Comparison of ENCODE assay signal across 18 cellular contexts in genomic region chr3:141769171-141769894, GRCh38. TPM values are rescaled to one million over a fixed set of nuclear protein-coding genes. Genes with fewer than 3 reads are reported as not detected.
A peak's percentile ranks its signal among the peaks of the same experiment; 100 is the strongest.
DNase-seq lines count a peak whose midpoint lies in the region; ATAC-seq and TF ChIP-seq lines count a peak whose summit lies in the region.
"Had no signal": no experiment of that assay in that cellular context is flagged by ENCODE, and none has a peak within 500 bp of the region (broad histone marks: within the 10 kb centered on the region; RNA-seq: fewer than 3 reads in every experiment).

No MANE protein-coding gene starts in this region.

- no peak overlapping the region for H3K27ac Mint-ChIP-seq in activated T-helper 1 cell treated with anti-CD3 and anti-CD28 coated beads, Interleukin-12 subunit alpha, Interleukin-12 subunit beta, Interleukin-2, Interleukin-4 antibody, amounts not matched to agents 30 ng/mL and 10 ng/mL and 1 ng/mL, durations not matched to agents 14 hours and 24 hours and 36 hours

- H3K27me3 ChIP-seq in cardiac muscle cell, result no peaks in the 10 kb centered on the region
- H3K27me3 ChIP-seq in left ventricle myocardium inferior (ENCODE audit: low read depth), result no peaks in the 10 kb centered on the region
- H3K27me3 ChIP-seq in brain microvascular endothelial cell (replicated peaks), result no peaks in the 10 kb centered on the region

- H3K9me3 Mint-ChIP-seq in activated T-helper 1 cell treated with anti-CD3 and anti-CD28 coated beads, Interleukin-12 subunit alpha, Interleukin-12 subunit beta, Interleukin-2, Interleukin-4 antibody, amounts not matched to agents 30 ng/mL and 10 ng/mL and 1 ng/mL, durations not matched to agents 14 hours and 24 hours and 36 hours, result no peaks in the 10 kb centered on the region
- H3K9me3 Mint-ChIP-seq: immature natural killer cell, T-cell had no signal

- DNase-seq in cardiac muscle cell (ENCODE audit: low read depth in 1 of 2, low spot score in 1 of 2) (peak; percentile 35 to 41), left ventricle myocardium inferior (no peak), brain microvascular endothelial cell (peak; percentile 20), lung microvascular endothelial cell (ENCODE audit: low read depth in 2 of 2) (peak; percentile 8 to 64), NCI-H1930 (lab: John Stamatoyannopoulos, UW) (no peak), omental fat pad (ENCODE audit: low spot score) (no peak)
- DNase-seq in activated T-helper 1 cell treated with anti-CD3 and anti-CD28 coated beads, Interleukin-12 subunit alpha, Interleukin-12 subunit beta, Interleukin-2, Interleukin-4 antibody, amounts not matched to agents 30 ng/mL and 10 ng/mL and 1 ng/mL, durations not matched to agents 14 hours and 24 hours and 36 hours (ENCODE audit: low spot score), result no peak
- DNase-seq: activated CD4-positive, CD25-positive, alpha-beta regulatory T cell; activated naive CD4-positive, alpha-beta T cell treated with Interleukin-2 at 50 U/mL for 16 hours; CD4-positive, CD25-positive, alpha-beta regulatory T cell; EL; immature natural killer cell; NCI-H1694 treated with DMSO at 0.1 percent for 48 hours; NCI-H524 treated with DMSO at 0.1 percent for 48 hours; T-cell had no signal

- H3K36me3 ChIP-seq in cardiac muscle cell (no peaks in the 10 kb centered on the region), left ventricle myocardium inferior (no peaks in the 10 kb centered on the region), brain microvascular endothelial cell (replicated peaks) (no peaks in the 10 kb centered on the region)

- no peak for TF ChIP-seq CTCF in cardiac muscle cell (IDR thresholded peaks at IDR 0.05; ENCODE audit: low read depth, low read length)
- TF ChIP-seq CTCF in left ventricle myocardium inferior (IDR thresholded peaks at IDR 0.05; ENCODE audit: borderline replicate concordance), result no peak
- no peak for TF ChIP-seq CTCF in brain microvascular endothelial cell (IDR thresholded peaks at IDR 0.05; ENCODE audit: low read depth, low read length, missing control alignments)
- TF ChIP-seq CTCF in omental fat pad (IDR thresholded peaks at IDR 0.05), result no peak

- H3K9me3 ChIP-seq in cardiac muscle cell (ENCODE audit: low read depth) (no peaks in the 10 kb centered on the region), left ventricle myocardium inferior (replicated peaks) (no peaks in the 10 kb centered on the region)

- ATAC-seq in omental fat pad (ENCODE audit: low FRiP score), result no peak
- no peak for ATAC-seq in HG02610 (IDR thresholded peaks at IDR 0.05; ENCODE audit: unreplicated experiment)
- ATAC-seq: T-cell had no signal

- H3K4me1 ChIP-seq in cardiac muscle cell (ENCODE audit: low read depth) (peaks cover 4% of the 10 kb centered on the region), left ventricle myocardium inferior (no peaks in the 10 kb centered on the region)

- H3K4me3 ChIP-seq in cardiac muscle cell (no peak overlapping the region), left ventricle myocardium inferior (no peak overlapping the region), brain microvascular endothelial cell (ENCODE audit: low read depth, low read length) (no peak overlapping the region)

- peaks cover 14% of the 10 kb centered on the region for H3K27me3 Mint-ChIP-seq in activated T-helper 1 cell treated with anti-CD3 and anti-CD28 coated beads, Interleukin-12 subunit alpha, Interleukin-12 subunit beta, Interleukin-2, Interleukin-4 antibody, amounts not matched to agents 30 ng/mL and 10 ng/mL and 1 ng/mL, durations not matched to agents 14 hours and 24 hours and 36 hours (ENCODE audit: insufficient read depth)
- H3K27me3 Mint-ChIP-seq: CD4-positive, CD25-positive, alpha-beta regulatory T cell; T-cell had no signal

- intact Hi-C loops in left ventricle myocardium inferior (cut with micrococcal nuclease), result no loop called here
- intact Hi-C loops in activated T-helper 1 cell treated with anti-CD3 and anti-CD28 coated beads, Interleukin-12 subunit alpha, Interleukin-12 subunit beta, Interleukin-2, Interleukin-4 antibody, amounts not matched to agents 30 ng/mL and 10 ng/mL and 1 ng/mL, durations not matched to agents 14 hours and 24 hours and 36 hours (cut with micrococcal nuclease), result loop anchor here (2.0 kb wide), 1 partner anchor 19 kb away; no protein-coding TSS in a partner anchor

- peaks cover 2% of the 10 kb centered on the region for H3K36me3 Mint-ChIP-seq in activated T-helper 1 cell treated with anti-CD3 and anti-CD28 coated beads, Interleukin-12 subunit alpha, Interleukin-12 subunit beta, Interleukin-2, Interleukin-4 antibody, amounts not matched to agents 30 ng/mL and 10 ng/mL and 1 ng/mL, durations not matched to agents 14 hours and 24 hours and 36 hours (ENCODE audit: low read depth)

- H3K4me3 Mint-ChIP-seq in activated T-helper 1 cell treated with anti-CD3 and anti-CD28 coated beads, Interleukin-12 subunit alpha, Interleukin-12 subunit beta, Interleukin-2, Interleukin-4 antibody, amounts not matched to agents 30 ng/mL and 10 ng/mL and 1 ng/mL, durations not matched to agents 14 hours and 24 hours and 36 hours, result no peak overlapping the region
- H3K4me3 Mint-ChIP-seq: CD4-positive, CD25-positive, alpha-beta regulatory T cell; immature natural killer cell; T-cell had no signal

- H3K4me1 Mint-ChIP-seq in activated T-helper 1 cell treated with anti-CD3 and anti-CD28 coated beads, Interleukin-12 subunit alpha, Interleukin-12 subunit beta, Interleukin-2, Interleukin-4 antibody, amounts not matched to agents 30 ng/mL and 10 ng/mL and 1 ng/mL, durations not matched to agents 14 hours and 24 hours and 36 hours (ENCODE audit: low read depth), result peaks cover 10% of the 10 kb centered on the region
- H3K4me1 Mint-ChIP-seq: immature natural killer cell had no signal

- in situ Hi-C loops in brain microvascular endothelial cell (cut with HindIII; ENCODE audit: low pct_ligation_motif_present, low sequenced_read_pairs), result no loop called here

- H3K27ac ChIP-seq in cardiac muscle cell, result no peak overlapping the region
- no peak overlapping the region for H3K27ac ChIP-seq in left ventricle myocardium inferior (replicated peaks)
- no peak overlapping the region for H3K27ac ChIP-seq in brain microvascular endothelial cell

RNA-seq across cellular contexts. Expression of gene GRK7, which starts 6.1 kb away (rescaled TPM):
- total RNA-seq in cardiac muscle cell (not detected in 2 replicates), left ventricle myocardium inferior (not detected), lung microvascular endothelial cell (not detected in 2 replicates), omental fat pad (under 1 TPM in 2 of 4 donors, not detected in 2; 0.12 to 0.46 TPM)
- polyA plus RNA-seq in cardiac muscle cell, result not detected in 2 replicates
- total RNA-seq in activated T-helper 1 cell treated with anti-CD3 and anti-CD28 coated beads, Interleukin-12 subunit alpha, Interleukin-12 subunit beta, Interleukin-2, Interleukin-4 antibody, amounts not matched to agents 30 ng/mL and 10 ng/mL and 1 ng/mL, durations not matched to agents 14 hours and 24 hours and 36 hours, result not detected in 2 replicates
- total RNA-seq: CD4-positive, CD25-positive, alpha-beta regulatory T cell; mesenteric fat pad; osteoblast had no signal

RNA-seq across cellular contexts. Expression of gene RNF7, which starts 31.2 kb away (rescaled TPM):
- total RNA-seq in cardiac muscle cell, result 73.0 and 77.5 TPM in 2 replicates
- polyA plus RNA-seq in cardiac muscle cell, result 189 and 234 TPM in 2 replicates
- 89.6 TPM for total RNA-seq in left ventricle myocardium inferior
- total RNA-seq in lung microvascular endothelial cell, result 23.4 and 27.9 TPM in 2 replicates
- total RNA-seq in omental fat pad, result 10 to 100 TPM; 67.9 to 89.8 (median 77.4) TPM
- 70.5 and 70.9 TPM in 2 replicates for total RNA-seq in activated T-helper 1 cell treated with anti-CD3 and anti-CD28 coated beads, Interleukin-12 subunit alpha, Interleukin-12 subunit beta, Interleukin-2, Interleukin-4 antibody, amounts not matched to agents 30 ng/mL and 10 ng/mL and 1 ng/mL, durations not matched to agents 14 hours and 24 hours and 36 hours

Comparison
In these comparisons a context has a peak if more than half of its experiments do, and no peak if none do; other contexts are left out.
1. DNase-seq: peak in cardiac muscle cell (2 of 2), brain microvascular endothelial cell (single experiment) and lung microvascular endothelial cell (2 of 2); none in left ventricle myocardium inferior (single experiment), NCI-H1930 (0 of 2), omental fat pad (single experiment) and activated T-helper 1 cell treated with anti-CD3 and anti-CD28 coated beads, Interleukin-12 subunit alpha, Interleukin-12 subunit beta, Interleukin-2, Interleukin-4 antibody, amounts not matched to agents 30 ng/mL and 10 ng/mL and 1 ng/mL, durations not matched to agents 14 hours and 24 hours and 36 hours (single experiment).